In genomic region chr6:30483677-30484279, GRCh38 we compare ENCODE assay signal across 9 cellular contexts. TPM values are rescaled to one million over a fixed set of nuclear protein-coding genes. Genes with fewer than 3 reads are reported as not detected.
A peak's percentile ranks its signal among the peaks of the same experiment; 100 is the strongest.
DNase-seq lines count a peak whose midpoint lies in the region; ATAC-seq, FAIRE-seq and TF ChIP-seq lines count a peak whose summit lies in the region.
"Had no signal": no experiment of that assay in that cellular context is flagged by ENCODE, and none has a peak within 500 bp of the region (broad histone marks: within the 10 kb centered on the region; RNA-seq: fewer than 3 reads in every experiment).

No MANE protein-coding gene starts in this region.

- intact Hi-C loops in Calu3 (cut with micrococcal nuclease; ENCODE audit: unreplicated experiment) (loop anchor here (1.0 to 10.0 kb wide), 5 partner anchors 49 to 601 kb away; partner anchors contain the start of gene TUBB), pancreas (cut with DNase I) (loop anchor here (5.0 to 10.0 kb wide), 3 partner anchors 49 to 64 kb away; no protein-coding TSS in a partner anchor)

- H3K27me3 ChIP-seq in pancreas = peaks cover 0 to 11% (median 0%) of the 10 kb centered on the region in 4 donors

- H3K4me1 Mint-ChIP-seq in Calu3 (ENCODE audit: low read depth, unreplicated experiment) = peaks cover 23% of the 10 kb centered on the region
- H3K4me1 Mint-ChIP-seq in HFFc6 (ENCODE audit: low read depth) = peaks cover 20% of the 10 kb centered on the region

- H3K4me3 Mint-ChIP-seq in Calu3 (ENCODE audit: low read depth, unreplicated experiment) (no peak overlapping the region), HFFc6 (no peak overlapping the region)
- H3K4me3 Mint-ChIP-seq: T-helper 1 cell treated with Interleukin-12 subunit alpha and Interleukin-12 subunit beta and Interleukin-4 antibody, amounts not matched to agents 30 μg/mL and 1 μg/mL, for 36 hours had no signal

- no peaks in the 10 kb centered on the region for H3K9me3 ChIP-seq in pancreas

- H3K27me3 Mint-ChIP-seq in Calu3 (ENCODE audit: unreplicated experiment) = peaks cover 62% of the 10 kb centered on the region
- H3K27me3 Mint-ChIP-seq in HFFc6 (ENCODE audit: insufficient read depth) = peaks cover 31% of the 10 kb centered on the region

- DNase-seq in Calu3 (peak; percentile 70), HFFc6 (peak; percentile 62), SHP77 treated with DMSO at 0.1 percent for 48 hours (lab: John Stamatoyannopoulos, UW) (peak; percentile 11), fibroblast of gingiva (ENCODE audit: low read depth) (peak; percentile 49), pancreas (peak in 1 of 6 donors; percentile 36), NCI-H774 (lab: John Stamatoyannopoulos, UW) (no peak)
- no peak for DNase-seq in stimulated activated CD4-positive, alpha-beta T cell treated with anti-CD3 and anti-CD28 coated beads, Interleukin-2, amount 100 ng/mL, for 24 hours

- no TSS peak for BruUV-seq in Calu3 (replicated peaks; lab: Mats Ljungman, UMichigan)

- H3K27ac Mint-ChIP-seq in Calu3 (ENCODE audit: unreplicated experiment) (no peak overlapping the region), HFFc6 (no peak overlapping the region)
- H3K27ac Mint-ChIP-seq: T-helper 1 cell treated with Interleukin-12 subunit alpha and Interleukin-12 subunit beta and Interleukin-4 antibody, amounts not matched to agents 30 μg/mL and 1 μg/mL, for 36 hours had no signal

- H3K36me3 ChIP-seq in pancreas = no peaks in the 10 kb centered on the region

- H3K4me1 ChIP-seq in pancreas = no peaks in the 10 kb centered on the region

- FAIRE-seq in pancreas (lab: Jason Lieb, UNC) = peak; percentile 61

- 21 to 22% methylated on average over 7 of the region's 7 CpGs for whole genome bisulfite sequencing in pancreas, 2 donors

- H3K27ac ChIP-seq in pancreas = no peak overlapping the region

- TF ChIP-seq CTCF in Calu3 (IDR thresholded peaks at IDR 0.05; ENCODE audit: unreplicated experiment) (peak; percentile 45), HFFc6 (IDR thresholded peaks at IDR 0.05) (peak; percentile 86), pancreas (IDR thresholded peaks at IDR 0.05) (peak in 3 of 4 donors; percentile 35 to 39 (median 37))

- H3K36me3 Mint-ChIP-seq in Calu3 (ENCODE audit: insufficient read depth, unreplicated experiment) (peaks cover 5% of the 10 kb centered on the region), HFFc6 (ENCODE audit: low read depth) (no peaks in the 10 kb centered on the region)

- CTCF ChIA-PET in Calu3 (lab: Charles Lee) = interaction anchor here (0.6 to 5.3 kb wide), 5 partner anchors 11 to 113 kb away, joined by 3 to 76 read pairs (median 6); no protein-coding TSS in a partner anchor

- ATAC-seq in pancreas (peak in 3 of 4 donors; percentile 55 to 64 (median 63)), HG02678 (IDR thresholded peaks at IDR 0.05; ENCODE audit: unreplicated experiment) (no peak)

- H3K9me3 Mint-ChIP-seq in Calu3 (ENCODE audit: low read depth, unreplicated experiment) (no peaks in the 10 kb centered on the region), HFFc6 (no peaks in the 10 kb centered on the region)
- H3K9me3 Mint-ChIP-seq: T-helper 1 cell treated with Interleukin-12 subunit alpha and Interleukin-12 subunit beta and Interleukin-4 antibody, amounts not matched to agents 30 μg/mL and 1 μg/mL, for 36 hours had no signal

- no peak overlapping the region for H3K4me3 ChIP-seq in pancreas

RNA-seq across cellular contexts. Expression of gene HLA-E, which starts 5.5 kb away (rescaled TPM):
- total RNA-seq in Calu3 (2022) (161 and 230 TPM in 2 replicates), pancreas (100 to 1,000 TPM in 2 of 6 donors, 10 to 100 TPM in 4; 65.7 to 158 (median 81.1) TPM)
- total RNA-seq in HFFc6 (2021; fragmentation: NEBNext Ultra II Directional; extraction: Animal tissue kit (Norgen Biotek cat#: 25700)) = 100 to 1,000 TPM; 122 to 131 (median 126) TPM
- 100 to 1,000 TPM in 1 of 2 donors, 10 to 100 TPM in 1; 85.3 to 131 TPM for polyA plus RNA-seq in pancreas

Comparison
In these comparisons a context has a peak if more than half of its experiments do, and no peak if none do; other contexts are left out.
1. DNase-seq: peak in Calu3 (single experiment), HFFc6 (single experiment), SHP77 treated with DMSO at 0.1 percent for 48 hours (single experiment) and fibroblast of gingiva (single experiment); none in stimulated activated CD4-positive, alpha-beta T cell treated with anti-CD3 and anti-CD28 coated beads, Interleukin-2, amount 100 ng/mL, for 24 hours (0 of 2) and NCI-H774 (single experiment).
2. Peak in every context shown above with its lines, with median percentiles within 50 percentile points of each other: CTCF ChIP-seq.